1 cellular context compared by ENCODE assay signal in the genomic region with DNA sequence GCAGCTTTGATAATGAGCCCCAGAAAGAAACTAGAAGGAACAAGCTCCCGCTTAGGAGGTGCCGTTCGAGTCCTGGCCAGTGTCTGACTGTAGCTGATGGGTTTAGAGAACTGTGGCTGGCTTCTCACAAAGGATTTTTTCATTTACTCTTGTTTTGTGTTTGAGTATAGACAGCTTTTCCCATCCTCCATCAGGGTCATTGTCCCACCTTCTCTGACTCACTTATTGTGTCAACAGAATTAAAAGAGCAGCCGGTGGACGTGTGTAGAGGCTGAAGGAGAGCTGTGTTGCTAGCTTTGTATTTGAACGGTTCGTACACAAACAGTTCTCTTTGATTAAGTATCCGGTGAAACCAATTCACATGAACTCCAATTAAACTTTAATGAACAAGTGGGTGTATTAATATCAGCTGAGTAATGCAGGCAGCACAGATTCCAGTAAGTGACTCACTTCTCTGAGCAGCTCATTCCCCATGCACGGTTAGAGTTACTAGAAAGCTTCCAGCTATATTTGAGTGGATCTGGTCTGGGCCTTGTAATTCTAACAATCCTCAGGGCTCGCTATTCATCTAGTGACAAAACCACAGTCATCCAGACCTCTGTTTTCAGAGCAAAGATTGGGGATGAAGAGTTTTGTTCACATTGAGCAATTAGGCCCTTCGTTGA.
TF ChIP-seq lines count a peak whose summit lies in the region.

No MANE protein-coding gene starts in this region.

TF ChIP-seq in HepG2, 621 proteins besides CTCF, POLR2A, EP300 and RAD21 (continued from another document and continues in another):
- TF ChIP-seq, protein P1, sequence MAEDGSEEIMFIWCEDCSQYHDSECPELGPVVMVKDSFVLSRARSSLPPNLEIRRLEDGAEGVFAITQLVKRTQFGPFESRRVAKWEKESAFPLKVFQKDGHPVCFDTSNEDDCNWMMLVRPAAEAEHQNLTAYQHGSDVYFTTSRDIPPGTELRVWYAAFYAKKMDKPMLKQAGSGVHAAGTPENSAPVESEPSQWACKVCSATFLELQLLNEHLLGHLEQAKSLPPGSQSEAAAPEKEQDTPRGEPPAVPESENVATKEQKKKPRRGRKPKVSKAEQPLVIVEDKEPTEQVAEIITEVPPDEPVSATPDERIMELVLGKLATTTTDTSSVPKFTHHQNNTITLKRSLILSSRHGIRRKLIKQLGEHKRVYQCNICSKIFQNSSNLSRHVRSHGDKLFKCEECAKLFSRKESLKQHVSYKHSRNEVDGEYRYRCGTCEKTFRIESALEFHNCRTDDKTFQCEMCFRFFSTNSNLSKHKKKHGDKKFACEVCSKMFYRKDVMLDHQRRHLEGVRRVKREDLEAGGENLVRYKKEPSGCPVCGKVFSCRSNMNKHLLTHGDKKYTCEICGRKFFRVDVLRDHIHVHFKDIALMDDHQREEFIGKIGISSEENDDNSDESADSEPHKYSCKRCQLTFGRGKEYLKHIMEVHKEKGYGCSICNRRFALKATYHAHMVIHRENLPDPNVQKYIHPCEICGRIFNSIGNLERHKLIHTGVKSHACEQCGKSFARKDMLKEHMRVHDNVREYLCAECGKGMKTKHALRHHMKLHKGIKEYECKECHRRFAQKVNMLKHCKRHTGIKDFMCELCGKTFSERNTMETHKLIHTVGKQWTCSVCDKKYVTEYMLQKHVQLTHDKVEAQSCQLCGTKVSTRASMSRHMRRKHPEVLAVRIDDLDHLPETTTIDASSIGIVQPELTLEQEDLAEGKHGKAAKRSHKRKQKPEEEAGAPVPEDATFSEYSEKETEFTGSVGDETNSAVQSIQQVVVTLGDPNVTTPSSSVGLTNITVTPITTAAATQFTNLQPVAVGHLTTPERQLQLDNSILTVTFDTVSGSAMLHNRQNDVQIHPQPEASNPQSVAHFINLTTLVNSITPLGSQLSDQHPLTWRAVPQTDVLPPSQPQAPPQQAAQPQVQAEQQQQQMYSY (CRISPR knock-in tag; IDR thresholded peaks at IDR 0.05), result 0 out of 2 replicates have a peak, but pooled peaks have one; percentile 35
- no peak for TF ChIP-seq ZNF567 (CRISPR knock-in tag; IDR thresholded peaks at IDR 0.05; ENCODE audit: borderline replicate concordance)
- peak; percentile 84 for TF ChIP-seq NFKBIZ (CRISPR knock-in tag; IDR thresholded peaks at IDR 0.05)
- TF ChIP-seq EZH2 (conservative IDR thresholded peaks at IDR 0.05; ENCODE audit: low read depth, low read length), result no peak
- peak; percentile 85 for TF ChIP-seq PPARG (CRISPR knock-in tag; conservative IDR thresholded peaks at IDR 0.05)
- 0 out of 2 replicates have a peak, but pooled peaks have one; percentile 36 for TF ChIP-seq NFATC3 (CRISPR knock-in tag; IDR thresholded peaks at IDR 0.05)
- TF ChIP-seq PRPF4 (IDR thresholded peaks at IDR 0.05; ENCODE audit: low read depth, low read length, poor library complexity, severe bottlenecking), result no peak
- TF ChIP-seq, protein P2, sequence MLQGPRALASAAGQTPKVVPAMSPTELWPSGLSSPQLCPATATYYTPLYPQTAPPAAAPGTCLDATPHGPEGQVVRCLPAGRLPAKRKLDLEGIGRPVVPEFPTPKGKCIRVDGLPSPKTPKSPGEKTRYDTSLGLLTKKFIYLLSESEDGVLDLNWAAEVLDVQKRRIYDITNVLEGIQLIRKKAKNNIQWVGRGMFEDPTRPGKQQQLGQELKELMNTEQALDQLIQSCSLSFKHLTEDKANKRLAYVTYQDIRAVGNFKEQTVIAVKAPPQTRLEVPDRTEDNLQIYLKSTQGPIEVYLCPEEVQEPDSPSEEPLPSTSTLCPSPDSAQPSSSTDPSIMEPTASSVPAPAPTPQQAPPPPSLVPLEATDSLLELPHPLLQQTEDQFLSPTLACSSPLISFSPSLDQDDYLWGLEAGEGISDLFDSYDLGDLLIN (CRISPR knock-in tag; IDR thresholded peaks at IDR 0.05; ENCODE audit: borderline replicate concordance), result no peak
- TF ChIP-seq, protein P3, sequence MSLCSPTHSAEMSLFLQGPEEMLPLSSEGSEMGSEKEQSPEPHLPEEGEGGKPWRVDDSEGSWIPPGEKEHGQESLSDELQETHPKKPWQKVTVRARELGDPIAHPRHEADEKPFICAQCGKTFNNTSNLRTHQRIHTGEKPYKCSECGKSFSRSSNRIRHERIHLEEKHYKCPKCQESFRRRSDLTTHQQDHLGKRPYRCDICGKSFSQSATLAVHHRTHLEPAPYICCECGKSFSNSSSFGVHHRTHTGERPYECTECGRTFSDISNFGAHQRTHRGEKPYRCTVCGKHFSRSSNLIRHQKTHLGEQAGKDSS (CRISPR knock-in tag; IDR thresholded peaks at IDR 0.05; ENCODE audit: borderline replicate concordance, low read depth), result peak; percentile 70; the same call in 1 of the 2 replicates
- TF ChIP-seq MIER3 (CRISPR knock-in tag; IDR thresholded peaks at IDR 0.05; ENCODE audit: borderline replicate concordance), result peak; percentile 93; the same call in 1 of the 2 replicates
- no peak for TF ChIP-seq SETDB1 (CRISPR knock-in tag; IDR thresholded peaks at IDR 0.05; ENCODE audit: borderline replicate concordance)
- TF ChIP-seq ZMAT3 (CRISPR knock-in tag; conservative IDR thresholded peaks at IDR 0.05), result peak; percentile 83; the same call in 1 of the 2 replicates
- TF ChIP-seq ZNF780A (CRISPR knock-in tag; IDR thresholded peaks at IDR 0.05), result no peak
- no peak for TF ChIP-seq ZNF484 (CRISPR knock-in tag; IDR thresholded peaks at IDR 0.05; ENCODE audit: borderline replicate concordance, low read depth)
- TF ChIP-seq ZNF24 (IDR thresholded peaks at IDR 0.05), result no peak
- peak; percentile 60; the same call in 1 of the 2 replicates for TF ChIP-seq ZNF605 (CRISPR knock-in tag; IDR thresholded peaks at IDR 0.05)
- no peak for TF ChIP-seq ZNF329 (CRISPR knock-in tag; IDR thresholded peaks at IDR 0.05; ENCODE audit: low read depth)
- TF ChIP-seq FOXJ3 (CRISPR knock-in tag; IDR thresholded peaks at IDR 0.05; ENCODE audit: borderline replicate concordance), result peak; percentile 95
- TF ChIP-seq NCOA2 (CRISPR knock-in tag; IDR thresholded peaks at IDR 0.05), result peak; percentile 98
- TF ChIP-seq SRSF9 (IDR thresholded peaks at IDR 0.05; ENCODE audit: borderline replicate concordance, insufficient read depth, low read depth, low read length, poor library complexity, severe bottlenecking), result no peak
- peak; percentile 94; the same call in 1 of the 2 replicates for TF ChIP-seq RXRA (CRISPR knock-in tag; IDR thresholded peaks at IDR 0.05)
- TF ChIP-seq, protein P4, sequence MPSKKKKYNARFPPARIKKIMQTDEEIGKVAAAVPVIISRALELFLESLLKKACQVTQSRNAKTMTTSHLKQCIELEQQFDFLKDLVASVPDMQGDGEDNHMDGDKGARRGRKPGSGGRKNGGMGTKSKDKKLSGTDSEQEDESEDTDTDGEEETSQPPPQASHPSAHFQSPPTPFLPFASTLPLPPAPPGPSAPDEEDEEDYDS (CRISPR knock-in tag; IDR thresholded peaks at IDR 0.05), result peak; percentile 69; the same call in 1 of the 2 replicates
- TF ChIP-seq, protein P5, sequence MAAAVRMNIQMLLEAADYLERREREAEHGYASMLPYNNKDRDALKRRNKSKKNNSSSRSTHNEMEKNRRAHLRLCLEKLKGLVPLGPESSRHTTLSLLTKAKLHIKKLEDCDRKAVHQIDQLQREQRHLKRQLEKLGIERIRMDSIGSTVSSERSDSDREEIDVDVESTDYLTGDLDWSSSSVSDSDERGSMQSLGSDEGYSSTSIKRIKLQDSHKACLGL (CRISPR knock-in tag; IDR thresholded peaks at IDR 0.05), result no peak
- TF ChIP-seq ZNF782 (CRISPR knock-in tag; IDR thresholded peaks at IDR 0.05; ENCODE audit: borderline replicate concordance), result no peak
- TF ChIP-seq MXI1 (IDR thresholded peaks at IDR 0.05; ENCODE audit: borderline replicate concordance, low read depth, low read length), result peak; percentile 50; the same call in 1 of the 3 replicates
- TF ChIP-seq, protein P6, sequence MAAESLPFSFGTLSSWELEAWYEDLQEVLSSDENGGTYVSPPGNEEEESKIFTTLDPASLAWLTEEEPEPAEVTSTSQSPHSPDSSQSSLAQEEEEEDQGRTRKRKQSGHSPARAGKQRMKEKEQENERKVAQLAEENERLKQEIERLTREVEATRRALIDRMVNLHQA (CRISPR knock-in tag; IDR thresholded peaks at IDR 0.05), result no peak
- peak; percentile 83; the same call in 1 of the 2 replicates for TF ChIP-seq CBX5 (CRISPR knock-in tag; IDR thresholded peaks at IDR 0.05; ENCODE audit: borderline replicate concordance)
- TF ChIP-seq RBFOX2 (IDR thresholded peaks at IDR 0.05; ENCODE audit: low read depth, low read length), result peak; percentile 72
- TF ChIP-seq, protein P7, sequence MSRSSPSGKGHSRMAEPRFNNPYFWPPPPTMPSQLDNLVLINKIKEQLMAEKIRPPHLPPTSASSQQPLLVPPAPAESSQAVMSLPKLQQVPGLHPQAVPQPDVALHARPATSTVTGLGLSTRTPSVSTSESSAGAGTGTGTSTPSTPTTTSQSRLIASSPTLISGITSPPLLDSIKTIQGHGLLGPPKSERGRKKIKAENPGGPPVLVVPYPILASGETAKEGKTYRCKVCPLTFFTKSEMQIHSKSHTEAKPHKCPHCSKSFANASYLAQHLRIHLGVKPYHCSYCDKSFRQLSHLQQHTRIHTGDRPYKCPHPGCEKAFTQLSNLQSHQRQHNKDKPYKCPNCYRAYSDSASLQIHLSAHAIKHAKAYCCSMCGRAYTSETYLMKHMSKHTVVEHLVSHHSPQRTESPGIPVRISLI (CRISPR knock-in tag; IDR thresholded peaks at IDR 0.05; ENCODE audit: borderline replicate concordance), result peak; percentile 82
- peak; percentile 65; the same call in 1 of the 2 replicates for TF ChIP-seq NR2C2 (CRISPR knock-in tag; IDR thresholded peaks at IDR 0.05; ENCODE audit: borderline replicate concordance)
- TF ChIP-seq ADNP (CRISPR knock-in tag; IDR thresholded peaks at IDR 0.05), result no peak
- peak; percentile 90 for TF ChIP-seq HHEX (CRISPR knock-in tag; IDR thresholded peaks at IDR 0.05)
- no peak for TF ChIP-seq ZNF124 (CRISPR knock-in tag; IDR thresholded peaks at IDR 0.05)
- TF ChIP-seq CENPX (CRISPR knock-in tag; IDR thresholded peaks at IDR 0.05), result no peak
- TF ChIP-seq ZBTB20 (CRISPR knock-in tag; IDR thresholded peaks at IDR 0.05; ENCODE audit: borderline replicate concordance, low read depth), result peak; percentile 91; the same call in 1 of the 2 replicates
- TF ChIP-seq ZBTB3 (CRISPR knock-in tag; IDR thresholded peaks at IDR 0.05; ENCODE audit: borderline replicate concordance, low read depth), result no peak
- TF ChIP-seq ZNF562 (CRISPR knock-in tag; IDR thresholded peaks at IDR 0.05; ENCODE audit: borderline replicate concordance), result no peak
- TF ChIP-seq, protein P8, sequence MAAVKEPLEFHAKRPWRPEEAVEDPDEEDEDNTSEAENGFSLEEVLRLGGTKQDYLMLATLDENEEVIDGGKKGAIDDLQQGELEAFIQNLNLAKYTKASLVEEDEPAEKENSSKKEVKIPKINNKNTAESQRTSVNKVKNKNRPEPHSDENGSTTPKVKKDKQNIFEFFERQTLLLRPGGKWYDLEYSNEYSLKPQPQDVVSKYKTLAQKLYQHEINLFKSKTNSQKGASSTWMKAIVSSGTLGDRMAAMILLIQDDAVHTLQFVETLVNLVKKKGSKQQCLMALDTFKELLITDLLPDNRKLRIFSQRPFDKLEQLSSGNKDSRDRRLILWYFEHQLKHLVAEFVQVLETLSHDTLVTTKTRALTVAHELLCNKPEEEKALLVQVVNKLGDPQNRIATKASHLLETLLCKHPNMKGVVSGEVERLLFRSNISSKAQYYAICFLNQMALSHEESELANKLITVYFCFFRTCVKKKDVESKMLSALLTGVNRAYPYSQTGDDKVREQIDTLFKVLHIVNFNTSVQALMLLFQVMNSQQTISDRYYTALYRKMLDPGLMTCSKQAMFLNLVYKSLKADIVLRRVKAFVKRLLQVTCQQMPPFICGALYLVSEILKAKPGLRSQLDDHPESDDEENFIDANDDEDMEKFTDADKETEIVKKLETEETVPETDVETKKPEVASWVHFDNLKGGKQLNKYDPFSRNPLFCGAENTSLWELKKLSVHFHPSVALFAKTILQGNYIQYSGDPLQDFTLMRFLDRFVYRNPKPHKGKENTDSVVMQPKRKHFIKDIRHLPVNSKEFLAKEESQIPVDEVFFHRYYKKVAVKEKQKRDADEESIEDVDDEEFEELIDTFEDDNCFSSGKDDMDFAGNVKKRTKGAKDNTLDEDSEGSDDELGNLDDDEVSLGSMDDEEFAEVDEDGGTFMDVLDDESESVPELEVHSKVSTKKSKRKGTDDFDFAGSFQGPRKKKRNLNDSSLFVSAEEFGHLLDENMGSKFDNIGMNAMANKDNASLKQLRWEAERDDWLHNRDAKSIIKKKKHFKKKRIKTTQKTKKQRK (IDR thresholded peaks at IDR 0.05; ENCODE audit: low read length), result no peak
- no peak for TF ChIP-seq ZNF569 (CRISPR knock-in tag; IDR thresholded peaks at IDR 0.05; ENCODE audit: borderline replicate concordance)
- TF ChIP-seq, protein P9, sequence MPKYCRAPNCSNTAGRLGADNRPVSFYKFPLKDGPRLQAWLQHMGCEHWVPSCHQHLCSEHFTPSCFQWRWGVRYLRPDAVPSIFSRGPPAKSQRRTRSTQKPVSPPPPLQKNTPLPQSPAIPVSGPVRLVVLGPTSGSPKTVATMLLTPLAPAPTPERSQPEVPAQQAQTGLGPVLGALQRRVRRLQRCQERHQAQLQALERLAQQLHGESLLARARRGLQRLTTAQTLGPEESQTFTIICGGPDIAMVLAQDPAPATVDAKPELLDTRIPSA (CRISPR knock-in tag; IDR thresholded peaks at IDR 0.05; ENCODE audit: borderline replicate concordance), result no peak
- TF ChIP-seq ZNF33A (CRISPR knock-in tag; IDR thresholded peaks at IDR 0.05; ENCODE audit: borderline replicate concordance), result no peak
- TF ChIP-seq FOXK2 (IDR thresholded peaks at IDR 0.05), result peak; percentile 77
- TF ChIP-seq KMT2B (CRISPR knock-in tag; IDR thresholded peaks at IDR 0.05), result peak; percentile 62; the same call in 1 of the 2 replicates
- TF ChIP-seq, protein P10, sequence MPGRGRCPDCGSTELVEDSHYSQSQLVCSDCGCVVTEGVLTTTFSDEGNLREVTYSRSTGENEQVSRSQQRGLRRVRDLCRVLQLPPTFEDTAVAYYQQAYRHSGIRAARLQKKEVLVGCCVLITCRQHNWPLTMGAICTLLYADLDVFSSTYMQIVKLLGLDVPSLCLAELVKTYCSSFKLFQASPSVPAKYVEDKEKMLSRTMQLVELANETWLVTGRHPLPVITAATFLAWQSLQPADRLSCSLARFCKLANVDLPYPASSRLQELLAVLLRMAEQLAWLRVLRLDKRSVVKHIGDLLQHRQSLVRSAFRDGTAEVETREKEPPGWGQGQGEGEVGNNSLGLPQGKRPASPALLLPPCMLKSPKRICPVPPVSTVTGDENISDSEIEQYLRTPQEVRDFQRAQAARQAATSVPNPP (CRISPR knock-in tag; IDR thresholded peaks at IDR 0.05), result no peak
- TF ChIP-seq, protein P11, sequence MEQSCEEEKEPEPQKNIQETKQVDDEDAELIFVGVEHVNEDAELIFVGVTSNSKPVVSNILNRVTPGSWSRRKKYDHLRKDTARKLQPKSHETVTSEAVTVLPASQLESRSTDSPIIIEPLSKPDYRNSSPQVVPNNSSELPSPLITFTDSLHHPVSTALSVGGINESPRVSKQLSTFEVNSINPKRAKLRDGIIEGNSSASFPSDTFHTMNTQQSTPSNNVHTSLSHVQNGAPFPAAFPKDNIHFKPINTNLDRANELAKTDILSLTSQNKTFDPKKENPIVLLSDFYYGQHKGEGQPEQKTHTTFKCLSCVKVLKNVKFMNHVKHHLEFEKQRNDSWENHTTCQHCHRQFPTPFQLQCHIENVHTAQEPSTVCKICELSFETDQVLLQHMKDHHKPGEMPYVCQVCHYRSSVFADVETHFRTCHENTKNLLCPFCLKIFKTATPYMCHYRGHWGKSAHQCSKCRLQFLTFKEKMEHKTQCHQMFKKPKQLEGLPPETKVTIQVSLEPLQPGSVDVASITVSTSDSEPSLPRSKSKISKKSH (CRISPR knock-in tag; IDR thresholded peaks at IDR 0.05; ENCODE audit: borderline replicate concordance), result no peak
- no peak for TF ChIP-seq MTF2 (CRISPR knock-in tag; IDR thresholded peaks at IDR 0.05; ENCODE audit: borderline replicate concordance)
- peak; percentile 91; the same call in 1 of the 2 replicates for TF ChIP-seq ZNF749 (CRISPR knock-in tag; IDR thresholded peaks at IDR 0.05; ENCODE audit: borderline replicate concordance)
- TF ChIP-seq CAMTA2 (CRISPR knock-in tag; IDR thresholded peaks at IDR 0.05; ENCODE audit: borderline replicate concordance), result no peak
- TF ChIP-seq THYN1 (CRISPR knock-in tag; IDR thresholded peaks at IDR 0.05; ENCODE audit: borderline replicate concordance, low read depth), result no peak
